Comparison of ENCODE assay signal across 8 cellular contexts in the genomic region with DNA sequence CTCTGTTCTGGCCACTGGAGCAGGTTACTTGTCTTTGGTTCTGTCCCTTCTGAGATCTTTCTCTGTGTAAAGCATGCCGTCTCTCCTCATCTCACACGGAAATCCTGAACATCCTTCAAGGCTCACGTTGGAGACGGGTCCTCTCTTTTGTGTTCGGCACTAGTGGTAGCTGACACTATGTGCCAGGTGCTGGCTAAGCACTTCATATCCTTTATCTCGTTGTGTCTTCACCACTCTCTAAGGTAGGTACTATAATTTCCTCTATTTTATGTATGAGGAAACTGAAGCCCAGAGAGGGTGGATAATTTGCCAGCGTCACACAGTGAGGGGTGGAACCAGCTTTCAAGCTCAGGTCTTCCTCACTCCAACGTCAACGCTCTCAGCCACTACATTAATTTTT. TPM values are rescaled to one million over a fixed set of nuclear protein-coding genes. Genes with fewer than 3 reads are reported as not detected.
A peak's percentile ranks its signal among the peaks of the same experiment; 100 is the strongest.
DNase-seq lines count a peak whose midpoint lies in the region; ATAC-seq and TF ChIP-seq lines count a peak whose summit lies in the region.

No MANE protein-coding gene starts in this region.

- POLR2A ChIA-PET in activated CD4-positive, alpha-beta T cell treated with anti-CD3 and anti-CD28 coated beads, Interleukin-2, amount 10 ng/mL, durations not matched to agents 7 days and 5 days (lab: Charles Lee): no interaction called here

- H3K4me1 Mint-ChIP-seq in activated CD4-positive, alpha-beta T cell treated with anti-CD3 and anti-CD28 coated beads, Interleukin-2, amount 10 ng/mL, durations not matched to agents 7 days and 5 days: peaks cover 54% of the 10 kb centered on the region
- peaks cover 53% of the 10 kb centered on the region for H3K4me1 Mint-ChIP-seq in T-helper 1 cell treated with Interleukin-12 subunit alpha and Interleukin-12 subunit beta and Interleukin-4 antibody, amounts not matched to agents 30 μg/mL and 1 μg/mL, for 36 hours (ENCODE audit: low read depth)
- H3K4me1 Mint-ChIP-seq in stimulated activated naive B cell treated with anti-CD40 and anti-IgM and Interleukin-4, amounts not matched to agents 10 μg/mL and 1 μg/mL and 100 μg/mL, for 72 hours: peaks cover 30 to 42% of the 10 kb centered on the region in 2 donors

- ATAC-seq in stimulated activated naive B cell treated with anti-CD40 and anti-IgM and Interleukin-4, amounts not matched to agents 10 μg/mL and 1 μg/mL and 100 μg/mL, for 72 hours (replicated peaks): no peak
- ATAC-seq in HG03095 (IDR thresholded peaks at IDR 0.05; ENCODE audit: unreplicated experiment) (no peak), HG02970 (IDR thresholded peaks at IDR 0.05; ENCODE audit: low FRiP score, unreplicated experiment) (no peak)

- H3K27me3 Mint-ChIP-seq in activated CD4-positive, alpha-beta T cell treated with anti-CD3 and anti-CD28 coated beads, Interleukin-2, amount 10 ng/mL, durations not matched to agents 7 days and 5 days: no peaks in the 10 kb centered on the region
- H3K27me3 Mint-ChIP-seq in T-helper 1 cell treated with Interleukin-12 subunit alpha and Interleukin-12 subunit beta and Interleukin-4 antibody, amounts not matched to agents 30 μg/mL and 1 μg/mL, for 36 hours (ENCODE audit: low read depth): no peaks in the 10 kb centered on the region
- H3K27me3 Mint-ChIP-seq in stimulated activated naive B cell treated with anti-CD40 and anti-IgM and Interleukin-4, amounts not matched to agents 10 μg/mL and 1 μg/mL and 100 μg/mL, for 72 hours: no peaks in the 10 kb centered on the region

- TF ChIP-seq CTCF in fibroblast of the aortic adventitia (IDR thresholded peaks at IDR 0.05; ENCODE audit: insufficient read depth, low read length): no peak

- peak overlapping the region; percentile 95 for H3K27ac Mint-ChIP-seq in activated CD4-positive, alpha-beta T cell treated with anti-CD3 and anti-CD28 coated beads, Interleukin-2, amount 10 ng/mL, durations not matched to agents 7 days and 5 days
- H3K27ac Mint-ChIP-seq in T-helper 1 cell treated with Interleukin-12 subunit alpha and Interleukin-12 subunit beta and Interleukin-4 antibody, amounts not matched to agents 30 μg/mL and 1 μg/mL, for 36 hours: peak overlapping the region; percentile 98
- H3K27ac Mint-ChIP-seq in stimulated activated naive B cell treated with anti-CD40 and anti-IgM and Interleukin-4, amounts not matched to agents 10 μg/mL and 1 μg/mL and 100 μg/mL, for 72 hours: peak overlapping the region; percentile 97

- DNase-seq in activated CD4-positive, alpha-beta T cell treated with anti-CD3 and anti-CD28 coated beads, Interleukin-2, amount 10 ng/mL, durations not matched to agents 7 days and 5 days: peak; percentile 27
- DNase-seq in activated CD4-positive, alpha-beta T cell treated with anti-CD3 and anti-CD28 coated beads for 4 hours: no peak
- no peak for DNase-seq in fibroblast of the aortic adventitia (ENCODE audit: low read depth)
- DNase-seq in stimulated activated naive B cell treated with anti-CD40 and anti-IgM and Interleukin-4, amounts not matched to agents 10 μg/mL and 1 μg/mL and 100 μg/mL, for 72 hours: no peak
- DNase-seq in mesenteric fat pad (ENCODE audit: low spot score): no peak

- CTCF ChIA-PET in activated CD4-positive, alpha-beta T cell treated with anti-CD3 and anti-CD28 coated beads, Interleukin-2, amount 10 ng/mL, durations not matched to agents 7 days and 5 days (lab: Charles Lee): interaction anchor here (0.9 to 3.5 kb wide), 5 partner anchors 8 to 125 kb away, joined by 3 to 20 read pairs (median 4); a partner anchor contains a TSS

- no peaks in the 10 kb centered on the region for H3K9me3 Mint-ChIP-seq in activated CD4-positive, alpha-beta T cell treated with anti-CD3 and anti-CD28 coated beads, Interleukin-2, amount 10 ng/mL, durations not matched to agents 7 days and 5 days
- no peaks in the 10 kb centered on the region for H3K9me3 Mint-ChIP-seq in T-helper 1 cell treated with Interleukin-12 subunit alpha and Interleukin-12 subunit beta and Interleukin-4 antibody, amounts not matched to agents 30 μg/mL and 1 μg/mL, for 36 hours
- no peaks in the 10 kb centered on the region for H3K9me3 Mint-ChIP-seq in stimulated activated naive B cell treated with anti-CD40 and anti-IgM and Interleukin-4, amounts not matched to agents 10 μg/mL and 1 μg/mL and 100 μg/mL, for 72 hours

- H3K36me3 Mint-ChIP-seq in activated CD4-positive, alpha-beta T cell treated with anti-CD3 and anti-CD28 coated beads, Interleukin-2, amount 10 ng/mL, durations not matched to agents 7 days and 5 days (ENCODE audit: low read depth): peaks cover 21% of the 10 kb centered on the region
- H3K36me3 Mint-ChIP-seq in T-helper 1 cell treated with Interleukin-12 subunit alpha and Interleukin-12 subunit beta and Interleukin-4 antibody, amounts not matched to agents 30 μg/mL and 1 μg/mL, for 36 hours (ENCODE audit: low read depth): peaks cover 30% of the 10 kb centered on the region
- peaks cover 13 to 15% of the 10 kb centered on the region in 2 donors for H3K36me3 Mint-ChIP-seq in stimulated activated naive B cell treated with anti-CD40 and anti-IgM and Interleukin-4, amounts not matched to agents 10 μg/mL and 1 μg/mL and 100 μg/mL, for 72 hours

- peak overlapping the region; percentile 80 for H3K4me3 ChIP-seq in fibroblast of the aortic adventitia (ENCODE audit: low read depth, low read length)

- H3K4me3 Mint-ChIP-seq in activated CD4-positive, alpha-beta T cell treated with anti-CD3 and anti-CD28 coated beads, Interleukin-2, amount 10 ng/mL, durations not matched to agents 7 days and 5 days: peak overlapping the region; percentile 87
- H3K4me3 Mint-ChIP-seq in T-helper 1 cell treated with Interleukin-12 subunit alpha and Interleukin-12 subunit beta and Interleukin-4 antibody, amounts not matched to agents 30 μg/mL and 1 μg/mL, for 36 hours: peak overlapping the region; percentile 95
- H3K4me3 Mint-ChIP-seq in stimulated activated naive B cell treated with anti-CD40 and anti-IgM and Interleukin-4, amounts not matched to agents 10 μg/mL and 1 μg/mL and 100 μg/mL, for 72 hours: peak overlapping the region; percentile 86 to 92

RNA-seq across cellular contexts. Expression of a gene that starts 1.2 kb away (rescaled TPM):
- total RNA-seq in activated CD4-positive, alpha-beta T cell treated with anti-CD3 and anti-CD28 coated beads, Interleukin-2, amount 10 ng/mL, durations not matched to agents 7 days and 5 days: 10 to 100 TPM; 24.9 to 27.2 TPM
- total RNA-seq in fibroblast of the aortic adventitia (ENCODE audit: low replicate concordance) (21.4 and 38.0 TPM in 2 replicates), mesenteric fat pad (30.5 TPM)

RNA-seq across cellular contexts. Expression of a gene that starts 1.5 kb away (rescaled TPM):
- total RNA-seq in activated CD4-positive, alpha-beta T cell treated with anti-CD3 and anti-CD28 coated beads, Interleukin-2, amount 10 ng/mL, durations not matched to agents 7 days and 5 days: 10 to 100 TPM; 47.9 to 50.6 TPM
- total RNA-seq in fibroblast of the aortic adventitia (ENCODE audit: low replicate concordance): 28.9 and 34.9 TPM in 2 replicates
- total RNA-seq in mesenteric fat pad: 37.1 TPM

RNA-seq across cellular contexts. Expression of a gene that starts 12.8 kb away (rescaled TPM):
- under 1 TPM; 0.69 TPM for total RNA-seq in activated CD4-positive, alpha-beta T cell treated with anti-CD3 and anti-CD28 coated beads, Interleukin-2, amount 10 ng/mL, durations not matched to agents 7 days and 5 days
- total RNA-seq in fibroblast of the aortic adventitia (ENCODE audit: low replicate concordance): under 0.01 TPM in 1 of 2 replicates, not detected in the other
- total RNA-seq in mesenteric fat pad: 1.1 TPM
